10 cellular contexts compared by ENCODE assay signal in genomic region chr15:82040862-82041261, GRCh38. TPM values are rescaled to one million over a fixed set of nuclear protein-coding genes. Genes with fewer than 3 reads are reported as not detected.
DNase-seq lines count a peak whose midpoint lies in the region; ATAC-seq, FAIRE-seq and TF ChIP-seq lines count a peak whose summit lies in the region.
"Had no signal": no experiment of that assay in that cellular context is flagged by ENCODE, and none has a peak within 500 bp of the region (broad histone marks: within the 10 kb centered on the region; RNA-seq: fewer than 3 reads in every experiment).

No MANE protein-coding gene starts in this region.

- H3K27ac ChIP-seq in small intestine (ENCODE audit: low read depth in 1 of 2, low read length in 1 of 2): no peak overlapping the region

- H3K4me1 ChIP-seq in small intestine (ENCODE audit: control insufficient read depth in 2 of 2, insufficient read depth in 1 of 2, low read depth in 1 of 2, low read length in 1 of 2): no peaks in the 10 kb centered on the region

- ATAC-seq in GM18867 (IDR thresholded peaks at IDR 0.05; ENCODE audit: unreplicated experiment) (peak; percentile 26), HG02759 (IDR thresholded peaks at IDR 0.05; ENCODE audit: unreplicated experiment) (no peak)

- H3K36me3 Mint-ChIP-seq in mesothelial cell of epicardium: peaks cover 5% of the 10 kb centered on the region
- no peaks in the 10 kb centered on the region for H3K36me3 Mint-ChIP-seq in T-helper 2 cell treated with Interferon-gamma antibody and Interleukin-4, amounts not matched to agents 5 μg/mL and 100 μg/mL, for 36 hours (ENCODE audit: low read depth)

- peaks cover 0 to 14% of the 10 kb centered on the region in 2 donors for H3K27me3 ChIP-seq in small intestine (ENCODE audit: control insufficient read depth in 2 of 2, insufficient read depth in 2 of 2, low read length in 2 of 2)

- H3K27me3 Mint-ChIP-seq in mesothelial cell of epicardium (ENCODE audit: low read depth): no peaks in the 10 kb centered on the region
- H3K27me3 Mint-ChIP-seq in T-helper 2 cell treated with Interferon-gamma antibody and Interleukin-4, amounts not matched to agents 5 μg/mL and 100 μg/mL, for 36 hours (ENCODE audit: low read depth): peaks cover 11% of the 10 kb centered on the region

- H3K9me3 ChIP-seq in small intestine (ENCODE audit: control insufficient read depth, low read depth): no peaks in the 10 kb centered on the region

- FAIRE-seq in small intestine (lab: Jason Lieb, UNC): no peak
- FAIRE-seq: D721Med had no signal

- peaks cover 27% of the 10 kb centered on the region for H3K4me1 Mint-ChIP-seq in mesothelial cell of epicardium
- H3K4me1 Mint-ChIP-seq in T-helper 2 cell treated with Interferon-gamma antibody and Interleukin-4, amounts not matched to agents 5 μg/mL and 100 μg/mL, for 36 hours (ENCODE audit: low read depth): peaks cover 9% of the 10 kb centered on the region

- TF ChIP-seq CTCF in mesothelial cell of epicardium (IDR thresholded peaks at IDR 0.05; ENCODE audit: unreplicated experiment): no peak

- H3K27ac Mint-ChIP-seq in mesothelial cell of epicardium: peak overlapping the region; percentile 44
- H3K27ac Mint-ChIP-seq in T-helper 2 cell treated with Interferon-gamma antibody and Interleukin-4, amounts not matched to agents 5 μg/mL and 100 μg/mL, for 36 hours: no peak overlapping the region

- H3K36me3 ChIP-seq in small intestine (ENCODE audit: control insufficient read depth in 2 of 2, insufficient read depth in 2 of 2, low read length in 2 of 2): no peaks in the 10 kb centered on the region

- no peaks in the 10 kb centered on the region for H3K9me3 Mint-ChIP-seq in mesothelial cell of epicardium
- no peaks in the 10 kb centered on the region for H3K9me3 Mint-ChIP-seq in T-helper 2 cell treated with Interferon-gamma antibody and Interleukin-4, amounts not matched to agents 5 μg/mL and 100 μg/mL, for 36 hours

- 21 to 49% (median 39%) methylated on average over 4 of the region's 4 CpGs for WGBS in small intestine, 3 donors

- no peak overlapping the region for H3K4me3 Mint-ChIP-seq in mesothelial cell of epicardium
- no peak overlapping the region for H3K4me3 Mint-ChIP-seq in T-helper 2 cell treated with Interferon-gamma antibody and Interleukin-4, amounts not matched to agents 5 μg/mL and 100 μg/mL, for 36 hours

- DNase-seq in NCI-H2081 treated with DMSO at 0.1 percent for 48 hours (lab: John Stamatoyannopoulos, UW) (peak; percentile 44), UCSD-AML1 (lab: John Stamatoyannopoulos, UW; ENCODE audit: unreplicated experiment) (peak; percentile 34), mesothelial cell of epicardium (ENCODE audit: low spot score in 2 of 2, unreplicated experiment in 2 of 2) (no peak), epidermal melanocyte (ENCODE audit: insufficient read length, low spot score) (no peak), small intestine (no peak)
- DNase-seq in T-helper 2 cell treated with Interferon-gamma antibody and Interleukin-4, amounts not matched to agents 5 μg/mL and 100 μg/mL, for 36 hours (ENCODE audit: low spot score): no peak
- DNase-seq: activated effector memory CD4-positive, alpha-beta T cell treated with anti-CD3 and anti-CD28 coated beads, Interleukin-2, amount 50 U/mL, for 16 hours had no signal

- H3K4me3 ChIP-seq in small intestine (ENCODE audit: low read depth in 1 of 2, low read length in 2 of 2): no peak overlapping the region

RNA-seq across cellular contexts. Expression of gene MEX3B, which starts 5.0 kb away (rescaled TPM):
- total RNA-seq in mesothelial cell of epicardium: 29.8 to 31.9 TPM (median 30.8 TPM) in 3 replicates
- under 1 TPM in 1 of 3 donors, not detected in 2; 0.95 TPM for polyA plus RNA-seq in small intestine

Comparison
In these comparisons a context has a peak if more than half of its experiments do, and no peak if none do; other contexts are left out.
1. DNase-seq: peak in NCI-H2081 treated with DMSO at 0.1 percent for 48 hours (single experiment) and UCSD-AML1 (single experiment); none in mesothelial cell of epicardium (0 of 2), T-helper 2 cell treated with Interferon-gamma antibody and Interleukin-4, amounts not matched to agents 5 μg/mL and 100 μg/mL, for 36 hours (single experiment), epidermal melanocyte (single experiment) and small intestine (single experiment).